ENCODE assay signal across 7 cellular contexts in the genomic region with DNA sequence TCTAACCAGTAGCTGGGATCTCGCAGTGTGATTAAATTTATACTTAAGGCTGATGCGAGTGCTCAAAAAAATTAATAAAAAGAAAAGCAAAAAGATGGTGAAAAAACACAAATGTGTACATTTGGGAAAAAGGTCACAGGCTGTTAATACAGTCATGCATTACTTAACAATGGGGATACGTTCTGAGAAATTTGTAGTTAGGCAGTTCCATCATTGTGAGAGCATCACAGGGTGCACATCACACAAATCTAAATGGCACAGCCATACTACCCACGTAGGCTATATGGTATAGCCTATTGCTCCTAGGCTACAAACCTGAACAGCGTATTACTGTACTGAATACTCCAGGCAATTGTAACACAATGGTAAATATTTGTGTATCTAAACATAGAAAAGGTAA.
"Had no signal": no experiment of that assay in that cellular context is flagged by ENCODE, and none has a peak within 500 bp of the region (broad histone marks: within the 10 kb centered on the region; RNA-seq: fewer than 3 reads in every experiment).

No MANE protein-coding gene starts in this region.

- H3K27ac ChIP-seq: breast epithelium, dorsolateral prefrontal cortex, left ventricle myocardium inferior had no signal

- H3K9me3 ChIP-seq: breast epithelium, left ventricle myocardium inferior, transverse colon had no signal

- H3K36me3 ChIP-seq: breast epithelium, left ventricle myocardium inferior, transverse colon had no signal

- H3K4me1 ChIP-seq: breast epithelium had no signal

- H3K4me3 ChIP-seq: breast epithelium, dorsolateral prefrontal cortex, left ventricle myocardium inferior, transverse colon had no signal

- H3K27me3 ChIP-seq: breast epithelium, dorsolateral prefrontal cortex, transverse colon had no signal

- DNase-seq: activated CD4-positive, alpha-beta T cell treated with anti-CD3 and anti-CD28 coated beads, Interleukin-2, amount 50 U/mL, for 1 hour; activated naive CD4-positive, alpha-beta T cell treated with Interleukin-2 at 50 U/mL for 16 hours; dorsolateral prefrontal cortex; left ventricle myocardium inferior; stimulated activated naive CD8-positive, alpha-beta T cell treated with anti-CD3 and anti-CD28 coated beads, Interleukin-15, Interleukin-2, amounts not matched to agents 100 U/mL and 50 U/mL, for 24 hours had no signal
